In the genomic region with DNA sequence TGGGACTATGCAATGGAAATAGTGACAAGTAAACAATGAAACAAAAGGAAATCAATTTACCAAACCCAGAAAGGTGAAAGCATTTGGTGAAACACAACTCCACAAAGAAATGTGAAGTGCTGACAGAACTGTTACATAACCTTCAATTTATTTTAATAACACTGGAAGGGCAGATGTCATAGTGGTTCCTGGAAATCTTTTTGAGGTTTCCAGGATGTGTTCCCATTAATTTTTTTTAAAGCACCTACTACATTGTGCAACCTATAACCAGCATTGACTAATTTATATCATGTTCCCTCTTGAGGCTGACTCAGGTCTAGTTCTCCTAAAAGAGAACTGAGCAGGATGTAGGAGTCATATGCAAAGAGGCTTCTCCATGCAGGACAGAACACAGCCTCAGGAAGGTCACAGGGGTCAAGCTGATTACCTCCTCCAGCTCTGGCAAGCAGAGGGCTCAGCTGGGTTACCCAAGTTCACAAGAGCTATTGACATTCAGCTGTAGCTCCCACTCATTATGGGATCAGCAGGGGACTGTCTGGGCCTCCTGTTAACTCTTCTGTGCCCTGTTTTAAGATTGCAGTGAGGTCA, we compare ENCODE assay signal across 1 cellular context.
A peak's percentile ranks its signal among the peaks of the same experiment; 100 is the strongest.
TF ChIP-seq lines count a peak whose summit lies in the region.

No MANE protein-coding gene starts in this region.

TF ChIP-seq in HepG2, 621 proteins besides CTCF, POLR2A, EP300 and RAD21 (continued from another document and continues in another):
- TF ChIP-seq PHF21A (CRISPR knock-in tag; IDR thresholded peaks at IDR 0.05) (peak; percentile 78; the same call in 1 of the 2 replicates), FOSL2 (CRISPR knock-in tag; IDR thresholded peaks at IDR 0.05) (peak; percentile 82), SOX6 (IDR thresholded peaks at IDR 0.05) (no peak), SOX6 (CRISPR knock-in tag; IDR thresholded peaks at IDR 0.05) (peak; percentile 89), BCL6 (CRISPR knock-in tag; IDR thresholded peaks at IDR 0.05) (peak; percentile 91), JUN (CRISPR knock-in tag; IDR thresholded peaks at IDR 0.05) (no peak), KLF11 (CRISPR knock-in tag; IDR thresholded peaks at IDR 0.05) (0 out of 2 replicates have a peak, but pooled peaks have one; percentile 41), POLR2G (IDR thresholded peaks at IDR 0.05; ENCODE audit: low read depth, low read length) (no peak), TEAD3 (CRISPR knock-in tag; optimal IDR thresholded peaks at IDR 0.05; ENCODE audit: borderline replicate concordance) (peak; percentile 69), ETV5 (CRISPR knock-in tag; IDR thresholded peaks at IDR 0.05; ENCODE audit: borderline replicate concordance) (peak; percentile 80), ZNF350 (CRISPR knock-in tag; IDR thresholded peaks at IDR 0.05; ENCODE audit: borderline replicate concordance, low read depth) (no peak), ZNF660 (CRISPR knock-in tag; IDR thresholded peaks at IDR 0.05; ENCODE audit: borderline replicate concordance, low read depth) (no peak), ZBTB7B (CRISPR knock-in tag; IDR thresholded peaks at IDR 0.05) (peak; percentile 63; the same call in 1 of the 2 replicates), KAT7 (CRISPR knock-in tag; IDR thresholded peaks at IDR 0.05; ENCODE audit: borderline replicate concordance) (0 out of 2 replicates have a peak, but pooled peaks have one; percentile 41), FOXA3 (CRISPR knock-in tag; IDR thresholded peaks at IDR 0.05) (peak; percentile 92), POGZ (CRISPR knock-in tag; IDR thresholded peaks at IDR 0.05) (peak; percentile 85), ZBTB7A (CRISPR knock-in tag; IDR thresholded peaks at IDR 0.05) (no peak), ZNF468 (CRISPR knock-in tag; IDR thresholded peaks at IDR 0.05) (no peak), ZNF460 (CRISPR knock-in tag; IDR thresholded peaks at IDR 0.05; ENCODE audit: borderline replicate concordance) (no peak), ETV6 (CRISPR knock-in tag; conservative IDR thresholded peaks at IDR 0.05) (0 out of 2 replicates have a peak, but pooled peaks have one; percentile 32), HOXD1 (CRISPR knock-in tag; IDR thresholded peaks at IDR 0.05) (0 out of 2 replicates have a peak, but pooled peaks have one; percentile 56), ERF (CRISPR knock-in tag; IDR thresholded peaks at IDR 0.05) (0 out of 2 replicates have a peak, but pooled peaks have one; percentile 65), TGIF2 (CRISPR knock-in tag; IDR thresholded peaks at IDR 0.05) (peak; percentile 24; the same call in 1 of the 2 replicates), ZNF180 (CRISPR knock-in tag; IDR thresholded peaks at IDR 0.05; ENCODE audit: borderline replicate concordance, low read depth) (no peak), ZNF652 (CRISPR knock-in tag; IDR thresholded peaks at IDR 0.05; ENCODE audit: borderline replicate concordance, low read depth) (peak; percentile 98), SKI (IDR thresholded peaks at IDR 0.05; ENCODE audit: partially characterized antibody) (peak; percentile 89), ZSCAN20 (CRISPR knock-in tag; IDR thresholded peaks at IDR 0.05; ENCODE audit: borderline replicate concordance) (no peak), PRMT3 (CRISPR knock-in tag; IDR thresholded peaks at IDR 0.05; ENCODE audit: borderline replicate concordance, low read depth) (no peak), RXRA (CRISPR knock-in tag; IDR thresholded peaks at IDR 0.05) (peak; percentile 97), FOXK2 (IDR thresholded peaks at IDR 0.05) (no peak), PPARG (CRISPR knock-in tag; conservative IDR thresholded peaks at IDR 0.05) (peak; percentile 68; the same call in 1 of the 2 replicates), GATAD2A (CRISPR knock-in tag; IDR thresholded peaks at IDR 0.05) (peak; percentile 79), NR1H2 (CRISPR knock-in tag; IDR thresholded peaks at IDR 0.05; ENCODE audit: borderline replicate concordance, low read depth) (peak; percentile 89), SMC3 (IDR thresholded peaks at IDR 0.05; ENCODE audit: low read length) (peak; percentile 34; the same call in 1 of the 2 replicates), NR2C2 (CRISPR knock-in tag; IDR thresholded peaks at IDR 0.05; ENCODE audit: borderline replicate concordance) (peak; percentile 76; the same call in 1 of the 2 replicates)
- TF ChIP-seq, protein P1, sequence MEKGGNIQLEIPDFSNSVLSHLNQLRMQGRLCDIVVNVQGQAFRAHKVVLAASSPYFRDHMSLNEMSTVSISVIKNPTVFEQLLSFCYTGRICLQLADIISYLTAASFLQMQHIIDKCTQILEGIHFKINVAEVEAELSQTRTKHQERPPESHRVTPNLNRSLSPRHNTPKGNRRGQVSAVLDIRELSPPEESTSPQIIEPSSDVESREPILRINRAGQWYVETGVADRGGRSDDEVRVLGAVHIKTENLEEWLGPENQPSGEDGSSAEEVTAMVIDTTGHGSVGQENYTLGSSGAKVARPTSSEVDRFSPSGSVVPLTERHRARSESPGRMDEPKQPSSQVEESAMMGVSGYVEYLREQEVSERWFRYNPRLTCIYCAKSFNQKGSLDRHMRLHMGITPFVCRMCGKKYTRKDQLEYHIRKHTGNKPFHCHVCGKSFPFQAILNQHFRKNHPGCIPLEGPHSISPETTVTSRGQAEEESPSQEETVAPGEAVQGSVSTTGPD (CRISPR knock-in tag; IDR thresholded peaks at IDR 0.05) = no peak
- TF ChIP-seq, protein P2, sequence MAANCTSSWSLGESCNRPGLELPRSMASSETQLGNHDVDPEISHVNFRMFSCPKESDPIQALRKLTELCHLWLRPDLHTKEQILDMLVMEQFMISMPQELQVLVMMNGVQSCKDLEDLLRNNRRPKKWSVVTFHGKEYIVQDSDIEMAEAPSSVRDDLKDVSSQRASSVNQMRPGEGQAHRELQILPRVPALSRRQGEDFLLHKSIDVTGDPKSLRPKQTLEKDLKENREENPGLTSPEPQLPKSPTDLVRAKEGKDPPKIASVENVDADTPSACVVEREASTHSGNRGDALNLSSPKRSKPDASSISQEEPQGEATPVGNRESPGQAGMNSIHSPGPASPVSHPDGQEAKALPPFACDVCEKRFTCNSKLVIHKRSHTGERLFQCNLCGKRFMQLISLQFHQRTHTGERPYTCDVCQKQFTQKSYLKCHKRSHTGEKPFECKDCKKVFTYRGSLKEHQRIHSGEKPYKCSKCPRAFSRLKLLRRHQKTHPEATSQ (CRISPR knock-in tag; IDR thresholded peaks at IDR 0.05; ENCODE audit: borderline replicate concordance) = 0 out of 2 replicates have a peak, but pooled peaks have one; percentile 28
- TF ChIP-seq, protein P3, sequence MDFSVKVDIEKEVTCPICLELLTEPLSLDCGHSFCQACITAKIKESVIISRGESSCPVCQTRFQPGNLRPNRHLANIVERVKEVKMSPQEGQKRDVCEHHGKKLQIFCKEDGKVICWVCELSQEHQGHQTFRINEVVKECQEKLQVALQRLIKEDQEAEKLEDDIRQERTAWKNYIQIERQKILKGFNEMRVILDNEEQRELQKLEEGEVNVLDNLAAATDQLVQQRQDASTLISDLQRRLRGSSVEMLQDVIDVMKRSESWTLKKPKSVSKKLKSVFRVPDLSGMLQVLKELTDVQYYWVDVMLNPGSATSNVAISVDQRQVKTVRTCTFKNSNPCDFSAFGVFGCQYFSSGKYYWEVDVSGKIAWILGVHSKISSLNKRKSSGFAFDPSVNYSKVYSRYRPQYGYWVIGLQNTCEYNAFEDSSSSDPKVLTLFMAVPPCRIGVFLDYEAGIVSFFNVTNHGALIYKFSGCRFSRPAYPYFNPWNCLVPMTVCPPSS (IDR thresholded peaks at IDR 0.05) = no peak
- TF ChIP-seq, protein P4, sequence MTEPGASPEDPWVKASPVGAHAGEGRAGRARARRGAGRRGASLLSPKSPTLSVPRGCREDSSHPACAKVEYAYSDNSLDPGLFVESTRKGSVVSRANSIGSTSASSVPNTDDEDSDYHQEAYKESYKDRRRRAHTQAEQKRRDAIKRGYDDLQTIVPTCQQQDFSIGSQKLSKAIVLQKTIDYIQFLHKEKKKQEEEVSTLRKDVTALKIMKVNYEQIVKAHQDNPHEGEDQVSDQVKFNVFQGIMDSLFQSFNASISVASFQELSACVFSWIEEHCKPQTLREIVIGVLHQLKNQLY (CRISPR knock-in tag; IDR thresholded peaks at IDR 0.05) = 0 out of 2 replicates have a peak, but pooled peaks have one; percentile 38
- TF ChIP-seq, protein P5, sequence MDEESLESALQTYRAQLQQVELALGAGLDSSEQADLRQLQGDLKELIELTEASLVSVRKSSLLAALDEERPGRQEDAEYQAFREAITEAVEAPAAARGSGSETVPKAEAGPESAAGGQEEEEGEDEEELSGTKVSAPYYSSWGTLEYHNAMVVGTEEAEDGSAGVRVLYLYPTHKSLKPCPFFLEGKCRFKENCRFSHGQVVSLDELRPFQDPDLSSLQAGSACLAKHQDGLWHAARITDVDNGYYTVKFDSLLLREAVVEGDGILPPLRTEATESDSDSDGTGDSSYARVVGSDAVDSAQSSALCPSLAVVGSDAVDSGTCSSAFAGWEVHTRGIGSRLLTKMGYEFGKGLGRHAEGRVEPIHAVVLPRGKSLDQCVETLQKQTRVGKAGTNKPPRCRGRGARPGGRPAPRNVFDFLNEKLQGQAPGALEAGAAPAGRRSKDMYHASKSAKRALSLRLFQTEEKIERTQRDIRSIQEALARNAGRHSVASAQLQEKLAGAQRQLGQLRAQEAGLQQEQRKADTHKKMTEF (CRISPR knock-in tag; IDR thresholded peaks at IDR 0.05) = peak; percentile 44; the same call in 1 of the 2 replicates
- TF ChIP-seq, protein P6, sequence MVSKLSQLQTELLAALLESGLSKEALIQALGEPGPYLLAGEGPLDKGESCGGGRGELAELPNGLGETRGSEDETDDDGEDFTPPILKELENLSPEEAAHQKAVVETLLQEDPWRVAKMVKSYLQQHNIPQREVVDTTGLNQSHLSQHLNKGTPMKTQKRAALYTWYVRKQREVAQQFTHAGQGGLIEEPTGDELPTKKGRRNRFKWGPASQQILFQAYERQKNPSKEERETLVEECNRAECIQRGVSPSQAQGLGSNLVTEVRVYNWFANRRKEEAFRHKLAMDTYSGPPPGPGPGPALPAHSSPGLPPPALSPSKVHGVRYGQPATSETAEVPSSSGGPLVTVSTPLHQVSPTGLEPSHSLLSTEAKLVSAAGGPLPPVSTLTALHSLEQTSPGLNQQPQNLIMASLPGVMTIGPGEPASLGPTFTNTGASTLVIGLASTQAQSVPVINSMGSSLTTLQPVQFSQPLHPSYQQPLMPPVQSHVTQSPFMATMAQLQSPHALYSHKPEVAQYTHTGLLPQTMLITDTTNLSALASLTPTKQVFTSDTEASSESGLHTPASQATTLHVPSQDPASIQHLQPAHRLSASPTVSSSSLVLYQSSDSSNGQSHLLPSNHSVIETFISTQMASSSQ (IDR thresholded peaks at IDR 0.05; ENCODE audit: low read depth) = no peak
- TF ChIP-seq, protein P6 (CRISPR knock-in tag; IDR thresholded peaks at IDR 0.05; ENCODE audit: borderline replicate concordance) = peak; percentile 47; the same call in 1 of the 2 replicates
- TF ChIP-seq, protein P7, sequence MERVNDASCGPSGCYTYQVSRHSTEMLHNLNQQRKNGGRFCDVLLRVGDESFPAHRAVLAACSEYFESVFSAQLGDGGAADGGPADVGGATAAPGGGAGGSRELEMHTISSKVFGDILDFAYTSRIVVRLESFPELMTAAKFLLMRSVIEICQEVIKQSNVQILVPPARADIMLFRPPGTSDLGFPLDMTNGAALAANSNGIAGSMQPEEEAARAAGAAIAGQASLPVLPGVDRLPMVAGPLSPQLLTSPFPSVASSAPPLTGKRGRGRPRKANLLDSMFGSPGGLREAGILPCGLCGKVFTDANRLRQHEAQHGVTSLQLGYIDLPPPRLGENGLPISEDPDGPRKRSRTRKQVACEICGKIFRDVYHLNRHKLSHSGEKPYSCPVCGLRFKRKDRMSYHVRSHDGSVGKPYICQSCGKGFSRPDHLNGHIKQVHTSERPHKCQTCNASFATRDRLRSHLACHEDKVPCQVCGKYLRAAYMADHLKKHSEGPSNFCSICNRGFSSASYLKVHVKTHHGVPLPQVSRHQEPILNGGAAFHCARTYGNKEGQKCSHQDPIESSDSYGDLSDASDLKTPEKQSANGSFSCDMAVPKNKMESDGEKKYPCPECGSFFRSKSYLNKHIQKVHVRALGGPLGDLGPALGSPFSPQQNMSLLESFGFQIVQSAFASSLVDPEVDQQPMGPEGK (CRISPR knock-in tag; IDR thresholded peaks at IDR 0.05) = peak; percentile 55
- TF ChIP-seq, protein P8, sequence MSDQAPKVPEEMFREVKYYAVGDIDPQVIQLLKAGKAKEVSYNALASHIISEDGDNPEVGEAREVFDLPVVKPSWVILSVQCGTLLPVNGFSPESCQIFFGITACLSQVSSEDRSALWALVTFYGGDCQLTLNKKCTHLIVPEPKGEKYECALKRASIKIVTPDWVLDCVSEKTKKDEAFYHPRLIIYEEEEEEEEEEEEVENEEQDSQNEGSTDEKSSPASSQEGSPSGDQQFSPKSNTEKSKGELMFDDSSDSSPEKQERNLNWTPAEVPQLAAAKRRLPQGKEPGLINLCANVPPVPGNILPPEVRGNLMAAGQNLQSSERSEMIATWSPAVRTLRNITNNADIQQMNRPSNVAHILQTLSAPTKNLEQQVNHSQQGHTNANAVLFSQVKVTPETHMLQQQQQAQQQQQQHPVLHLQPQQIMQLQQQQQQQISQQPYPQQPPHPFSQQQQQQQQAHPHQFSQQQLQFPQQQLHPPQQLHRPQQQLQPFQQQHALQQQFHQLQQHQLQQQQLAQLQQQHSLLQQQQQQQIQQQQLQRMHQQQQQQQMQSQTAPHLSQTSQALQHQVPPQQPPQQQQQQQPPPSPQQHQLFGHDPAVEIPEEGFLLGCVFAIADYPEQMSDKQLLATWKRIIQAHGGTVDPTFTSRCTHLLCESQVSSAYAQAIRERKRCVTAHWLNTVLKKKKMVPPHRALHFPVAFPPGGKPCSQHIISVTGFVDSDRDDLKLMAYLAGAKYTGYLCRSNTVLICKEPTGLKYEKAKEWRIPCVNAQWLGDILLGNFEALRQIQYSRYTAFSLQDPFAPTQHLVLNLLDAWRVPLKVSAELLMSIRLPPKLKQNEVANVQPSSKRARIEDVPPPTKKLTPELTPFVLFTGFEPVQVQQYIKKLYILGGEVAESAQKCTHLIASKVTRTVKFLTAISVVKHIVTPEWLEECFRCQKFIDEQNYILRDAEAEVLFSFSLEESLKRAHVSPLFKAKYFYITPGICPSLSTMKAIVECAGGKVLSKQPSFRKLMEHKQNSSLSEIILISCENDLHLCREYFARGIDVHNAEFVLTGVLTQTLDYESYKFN (CRISPR knock-in tag; conservative IDR thresholded peaks at IDR 0.05) = peak; percentile 82
